Comparison of ENCODE assay signal across 8 cellular contexts in genomic region chr15:76840830-76841460, GRCh38.
DNase-seq lines count a peak whose midpoint lies in the region; ATAC-seq and TF ChIP-seq lines count a peak whose summit lies in the region.

No MANE protein-coding gene starts in this region.

- no peak overlapping the region for H3K4me3 ChIP-seq in AG04449 (ENCODE audit: low read depth, low read length)
- H3K4me3 ChIP-seq in GM12864 (ENCODE audit: low read depth, low read length): no peak overlapping the region
- no peak overlapping the region for H3K4me3 ChIP-seq in esophagus muscularis mucosa

- POLR2A ChIA-PET in AG04449 (lab: Yijun Ruan, JAX): no interaction called here

- H3K9me3 ChIP-seq in esophagus muscularis mucosa: no peaks in the 10 kb centered on the region

- H3K4me1 ChIP-seq in esophagus muscularis mucosa: peaks cover 0 to 10% (median 0%) of the 10 kb centered on the region in 4 donors

- no peak overlapping the region for H3K27ac ChIP-seq in esophagus muscularis mucosa (replicated peaks in 1 of 4)

- intact Hi-C loops in esophagus muscularis mucosa (cut with DNase I): no loop called here

- peak; percentile 44 for TF ChIP-seq CTCF in AG04449 (IDR thresholded peaks at IDR 0.05; ENCODE audit: insufficient read depth, low read length, missing control alignments)
- peak; percentile 55 for TF ChIP-seq CTCF in GM12864 (IDR thresholded peaks at IDR 0.05; ENCODE audit: low read depth, low read length, missing control alignments)
- peak; percentile 16 to 55 (median 26) for TF ChIP-seq CTCF in esophagus muscularis mucosa (IDR thresholded peaks at IDR 0.05)

- peaks cover 0 to 6% (median 0%) of the 10 kb centered on the region in 4 donors for H3K36me3 ChIP-seq in esophagus muscularis mucosa

- CTCF ChIA-PET in AG04449 (lab: Yijun Ruan, JAX): interaction anchor here (0.6 to 1.9 kb wide), 10 partner anchors 8 to 605 kb away, joined by 3 to 5 read pairs (median 4); no protein-coding TSS in a partner anchor

- DNase-seq in AG04449 (ENCODE audit: low read depth, low spot score) (no peak), GM12864 (ENCODE audit: low read depth) (no peak), NCI-H82 treated with DMSO at 0.1 percent for 48 hours (lab: John Stamatoyannopoulos, UW; ENCODE audit: unreplicated experiment) (peak; percentile 44), esophagus muscularis mucosa (ENCODE audit: extremely low spot score) (no peak), renal cortical epithelial cell (ENCODE audit: low read depth) (peak; percentile 45), nucleus accumbens (lab: John Stamatoyannopoulos, UW) (no peak), HuH-7.5 (ENCODE audit: low spot score) (no peak)

- H3K27me3 ChIP-seq in esophagus muscularis mucosa: no peaks in the 10 kb centered on the region

- TF ChIP-seq POLR2A in esophagus muscularis mucosa (IDR thresholded peaks at IDR 0.05; ENCODE audit: low read depth): no peak

- TF ChIP-seq EP300 in esophagus muscularis mucosa (IDR thresholded peaks at IDR 0.05): no peak

- ATAC-seq in HG02623 (IDR thresholded peaks at IDR 0.05; ENCODE audit: unreplicated experiment): no peak

- WGBS in esophagus muscularis mucosa: 56% methylated on average over 5 of the region's 5 CpGs

Comparison
In these comparisons a context has a peak if more than half of its experiments do, and no peak if none do; other contexts are left out.
1. DNase-seq: peak in NCI-H82 treated with DMSO at 0.1 percent for 48 hours (single experiment) and renal cortical epithelial cell (single experiment); none in AG04449 (single experiment), GM12864 (single experiment), esophagus muscularis mucosa (single experiment), nucleus accumbens (0 of 56) and HuH-7.5 (single experiment).
2. Peak in every context shown above with its lines, with median percentiles within 50 percentile points of each other: CTCF ChIP-seq.